In the genomic region with DNA sequence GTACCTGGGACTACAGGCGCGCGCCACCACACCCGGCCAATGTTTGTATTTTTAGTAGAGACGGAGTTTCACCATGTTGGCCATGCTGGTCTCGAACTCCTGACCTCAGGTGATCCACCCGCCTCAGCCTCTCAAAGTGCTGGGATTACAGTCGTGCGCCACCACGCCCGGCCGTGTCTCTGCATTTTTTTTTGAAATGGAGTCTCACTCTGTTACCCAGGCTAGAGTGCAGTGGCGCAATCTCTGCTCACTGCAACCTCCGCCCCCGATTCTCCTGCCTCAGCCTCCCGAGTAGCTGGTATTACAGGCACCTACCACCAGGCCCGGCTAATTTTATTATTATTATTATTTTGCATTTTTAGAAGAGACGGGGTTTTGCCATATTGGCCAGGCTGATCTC, we compare ENCODE assay signal across 20 cellular contexts. TPM values are rescaled to one million over a fixed set of nuclear protein-coding genes. Genes with fewer than 3 reads are reported as not detected.
"Had no signal": no experiment of that assay in that cellular context is flagged by ENCODE, and none has a peak within 500 bp of the region (broad histone marks: within the 10 kb centered on the region; RNA-seq: fewer than 3 reads in every experiment).

No MANE protein-coding gene starts in this region.

RNA-seq across cellular contexts. Expression of a gene that starts 47.3 kb away (rescaled TPM):
- total RNA-seq: kidney epithelial cell; left cardiac atrium; left colon; left lobe of liver; left lung; left ventricle myocardium inferior; left ventricle myocardium superior; liver; lower leg skin; lower lobe of right lung; lung microvascular endothelial cell; mammary epithelial cell; mesenteric fat pad; mononuclear cell; mucosa of descending colon; mucosa of gallbladder; myocyte; naive thymus-derived CD4-positive, alpha-beta T cell had no signal
- polyA plus RNA-seq: immature natural killer cell; keratinocyte; mammary epithelial cell; naive thymus-derived CD4-positive, alpha-beta T cell had no signal
